ENCODE assay signal across 23 cellular contexts in the genomic region with DNA sequence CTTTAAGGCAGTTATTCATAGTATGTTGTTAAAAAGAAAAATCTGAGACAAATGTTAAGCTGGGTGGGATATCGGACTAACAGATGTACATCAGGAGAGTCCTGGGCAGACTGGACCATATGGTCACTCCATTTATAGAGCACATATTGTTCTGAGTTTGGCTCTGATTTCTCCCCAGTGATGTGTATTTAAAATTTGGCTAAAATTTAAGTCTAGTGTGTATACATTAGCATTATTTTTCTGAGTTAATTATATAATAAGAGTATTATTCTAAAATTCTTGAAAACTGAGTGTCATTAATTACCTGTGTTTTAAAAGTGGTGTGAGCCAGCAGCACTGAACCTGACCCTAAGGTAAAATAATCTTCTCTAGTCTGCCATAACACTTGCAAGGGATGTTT. TPM values are rescaled to one million over a fixed set of nuclear protein-coding genes. Genes with fewer than 3 reads are reported as not detected.
DNase-seq lines count a peak whose midpoint lies in the region; TF ChIP-seq lines count a peak whose summit lies in the region.
"Had no signal": no experiment of that assay in that cellular context is flagged by ENCODE, and none has a peak within 500 bp of the region (broad histone marks: within the 10 kb centered on the region; RNA-seq: fewer than 3 reads in every experiment).

No MANE protein-coding gene starts in this region.

- no peak overlapping the region for H3K23ac ChIP-seq in trophoblast cell (ENCODE audit: low read length)

- peak overlapping the region; percentile 21 for H3K4ac ChIP-seq in trophoblast cell (ENCODE audit: low read depth, low read length)

- peaks cover 8% of the 10 kb centered on the region for H3K27me3 Mint-ChIP-seq in brain

- CTCF ChIA-PET in PC-9 (lab: Charles Lee), result no interaction called here

- H4K91ac ChIP-seq in trophoblast cell (ENCODE audit: low read depth, low read length), result no peak overlapping the region

- no peaks in the 10 kb centered on the region for H3K4me1 ChIP-seq in trophoblast cell (ENCODE audit: control insufficient read depth in 1 of 2, insufficient read depth in 2 of 2, low read length in 2 of 2)
- H3K4me1 ChIP-seq in PC-9 (replicated peaks; ENCODE audit: insufficient read depth), result peaks cover 13% of the 10 kb centered on the region

- H3K9ac ChIP-seq in trophoblast cell (ENCODE audit: low read length), result no peak overlapping the region
- H3K9ac ChIP-seq: KMS-11 had no signal

- H4K8ac ChIP-seq in trophoblast cell (ENCODE audit: low read depth, low read length), result no peak overlapping the region

- no peak overlapping the region for H2BK12ac ChIP-seq in trophoblast cell (ENCODE audit: low read length)

- no peaks in the 10 kb centered on the region for H3K9me2 ChIP-seq in PC-9 (ENCODE audit: insufficient read depth)

- no peak overlapping the region for H3K14ac ChIP-seq in trophoblast cell (ENCODE audit: low read length)

- H3F3A ChIP-seq in PC-9 (ENCODE audit: insufficient read depth, low read depth), result no peaks in the 10 kb centered on the region; the same call in none of the 2 replicates

- H2AK5ac ChIP-seq in trophoblast cell (ENCODE audit: low read length), result no peak overlapping the region

- H3K9me3 Mint-ChIP-seq in brain, result peaks cover 0 to 5% (median 2%) of the 10 kb centered on the region in 5 experiments
- H3K9me3 Mint-ChIP-seq: CD14-positive monocyte had no signal

- DNase-seq in NCI-H446 treated with DMSO at 0.1 percent for 48 hours (lab: John Stamatoyannopoulos, UW) (peak; percentile 12), NCI-H446 (lab: John Stamatoyannopoulos, UW) (no peak), NCI-H82 treated with DMSO at 0.1 percent for 48 hours (lab: John Stamatoyannopoulos, UW; ENCODE audit: unreplicated experiment) (peak; percentile 36), trophoblast cell (no peak), MG63 (no peak), PC-9 (no peak)
- no peak for DNase-seq in activated CD4-positive, alpha-beta T cell treated with anti-CD3 and anti-CD28 coated beads for 48 hours
- DNase-seq: BE2C, Calu3, GOT3, IMR-90, NCI-H1105, NCI-H1436 treated with DMSO at 0.1 percent for 48 hours, NCI-H187 treated with DMSO at 0.1 percent for 48 hours, NCI-H2107, SHP77, T-helper 1 cell had no signal

- H2BK120ac ChIP-seq in trophoblast cell (ENCODE audit: insufficient read depth, low read length, poor library complexity), result no peak overlapping the region

- H3K36me3 ChIP-seq in trophoblast cell (ENCODE audit: control insufficient read depth in 1 of 2, insufficient read depth in 2 of 2, low read length in 2 of 2), result no peaks in the 10 kb centered on the region
- peaks cover 27% of the 10 kb centered on the region for H3K36me3 ChIP-seq in MG63
- H3K36me3 ChIP-seq in PC-9 (ENCODE audit: low read depth), result no peaks in the 10 kb centered on the region
- H3K36me3 ChIP-seq: BE2C had no signal

- POLR2A ChIA-PET in PC-9 (lab: Charles Lee; ENCODE audit: unreplicated experiment), result no interaction called here

- no peak overlapping the region for H4K12ac ChIP-seq in trophoblast cell (ENCODE audit: low read depth, low read length)

- H2AFZ ChIP-seq in trophoblast cell (ENCODE audit: insufficient read depth, low read length, poor library complexity), result no peak overlapping the region
- H2AFZ ChIP-seq in PC-9, result no peak overlapping the region

- H3K4me3 Mint-ChIP-seq in brain, result peak overlapping the region in 3 of 5 experiments; percentile 1 to 50 (median 23)
- H3K4me3 Mint-ChIP-seq: CD14-positive monocyte had no signal

- no peaks in the 10 kb centered on the region for H3K9me3 ChIP-seq in trophoblast cell (ENCODE audit: insufficient read depth, low read depth, low read length)
- H3K9me3 ChIP-seq in MG63, result no peaks in the 10 kb centered on the region
- H3K9me3 ChIP-seq in PC-9 (ENCODE audit: insufficient read depth, low read depth), result no peaks in the 10 kb centered on the region
- H3K9me3 ChIP-seq: BE2C, HAP-1 had no signal

- no peak overlapping the region for H3K18ac ChIP-seq in trophoblast cell (ENCODE audit: low read length)

- H3K4me3 ChIP-seq in trophoblast cell (ENCODE audit: low read depth, low read length) (no peak overlapping the region), MG63 (no peak overlapping the region), PC-9 (no peak overlapping the region)
- H3K4me3 ChIP-seq: HAP-1 had no signal

- peak overlapping the region in 3 of 5 experiments; percentile 7 to 74 (median 56) for H3K27ac Mint-ChIP-seq in brain

- BruUV-seq in PC-9 (replicated peaks; lab: Mats Ljungman, UMichigan), result no TSS peak

- intact Hi-C loops in PC-9 (cut with micrococcal nuclease; ENCODE audit: unreplicated experiment), result loop anchor here (10.0 kb wide), 1 partner anchor 1208 kb away; no protein-coding TSS in a partner anchor

- H3K4me2 ChIP-seq in trophoblast cell (ENCODE audit: low read length) (no peak overlapping the region), PC-9 (no peak overlapping the region)
- H3K4me2 ChIP-seq: KMS-11 had no signal

- peaks cover 34% of the 10 kb centered on the region for H3K36me3 Mint-ChIP-seq in brain

- H4K20me1 ChIP-seq in PC-9 (ENCODE audit: insufficient read depth), result peaks cover 88% of the 10 kb centered on the region

- TF ChIP-seq CTCF in brain (conservative IDR thresholded peaks at IDR 0.05) (no peak), PC-9 (conservative IDR thresholded peaks at IDR 0.05) (no peak)

- H3K27ac ChIP-seq in trophoblast cell (ENCODE audit: low read depth, low read length), result no peak overlapping the region
- no peak overlapping the region for H3K27ac ChIP-seq in PC-9
- H3K27ac ChIP-seq: 22Rv1, KMS-11, RWPE1 had no signal

- no peaks in the 10 kb centered on the region for H3K27me3 ChIP-seq in trophoblast cell (ENCODE audit: insufficient read depth, low read length)
- no peaks in the 10 kb centered on the region for H3K27me3 ChIP-seq in MG63
- no peaks in the 10 kb centered on the region for H3K27me3 ChIP-seq in PC-9 (ENCODE audit: insufficient read depth, low read depth)
- H3K27me3 ChIP-seq: BE2C had no signal

- no CpG with 5 or more reads among the region's 1 CpG for WGBS in trophoblast cell (ENCODE audit: extremely low coverage, insufficient coverage, insufficient read length)

- H3K4me1 Mint-ChIP-seq in brain, result peaks cover 59% of the 10 kb centered on the region

- peaks cover under 1% of the 10 kb centered on the region for H3K79me1 ChIP-seq in trophoblast cell (ENCODE audit: low read length)

- no peak overlapping the region for H2BK5ac ChIP-seq in trophoblast cell (ENCODE audit: low read depth, low read length, poor library complexity)

- H3K79me2 ChIP-seq in trophoblast cell (ENCODE audit: control insufficient read depth, insufficient read depth, low read length, poor library complexity), result peaks cover 18% of the 10 kb centered on the region
- H3K79me2 ChIP-seq in PC-9 (ENCODE audit: low read depth), result peaks cover 100% of the 10 kb centered on the region

RNA-seq across cellular contexts. Expression of a gene that starts 6.1 kb away (rescaled TPM):
- 61.0 TPM for polyA plus RNA-seq in brain (ENCODE audit: insufficient read depth, low read depth, low replicate concordance)
- 62.4 and 63.9 TPM in 2 replicates for polyA plus RNA-seq in trophoblast cell (2013)
- 51.3 and 56.7 TPM in 2 replicates for total RNA-seq in MG63 (2014; rRNA removed; shearing (Covaris generic); ENCODE audit: low replicate concordance)
- 116 and 139 TPM in 2 replicates for total RNA-seq in PC-9 (2021)

RNA-seq across cellular contexts. Expression of a gene that starts 22.3 kb away (rescaled TPM):
- polyA plus RNA-seq in brain (ENCODE audit: insufficient read depth, low read depth, low replicate concordance), result 16.3 TPM
- polyA plus RNA-seq in trophoblast cell (2013), result 27.2 and 28.2 TPM in 2 replicates
- 30.2 and 50.1 TPM in 2 replicates for total RNA-seq in MG63 (2014; rRNA removed; shearing (Covaris generic); ENCODE audit: low replicate concordance)
- total RNA-seq in PC-9 (2021), result 22.4 and 28.6 TPM in 2 replicates

Comparison
In these comparisons a context has a peak if more than half of its experiments do, and no peak if none do; other contexts are left out.
1. DNase-seq: peak in NCI-H446 treated with DMSO at 0.1 percent for 48 hours (single experiment) and NCI-H82 treated with DMSO at 0.1 percent for 48 hours (single experiment); none in NCI-H446 (0 of 2), trophoblast cell (0 of 2), activated CD4-positive, alpha-beta T cell treated with anti-CD3 and anti-CD28 coated beads for 48 hours (single experiment), MG63 (single experiment) and PC-9 (0 of 2).